ENCODE assay signal across 12 cellular contexts in the genomic region with DNA sequence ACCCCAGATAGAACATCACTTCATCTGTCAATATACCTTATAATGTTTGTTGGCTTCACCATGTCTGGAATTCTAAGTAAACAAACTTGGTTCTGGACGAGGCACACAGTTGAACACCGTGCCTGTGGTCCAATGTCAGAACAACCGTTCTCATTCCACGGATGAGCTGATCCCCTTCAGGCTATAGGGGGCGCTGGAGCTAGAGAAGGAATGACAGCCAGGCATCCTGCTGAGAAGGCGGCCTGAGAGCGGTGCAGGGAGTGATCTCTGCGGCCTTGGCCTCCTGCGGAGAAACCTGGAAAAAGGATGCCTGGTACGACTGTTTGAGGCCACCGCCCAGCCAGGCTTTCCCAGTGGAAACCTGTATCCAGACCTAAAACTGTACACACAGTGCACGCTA. TPM values are rescaled to one million over a fixed set of nuclear protein-coding genes. Genes with fewer than 3 reads are reported as not detected.
DNase-seq lines count a peak whose midpoint lies in the region; ATAC-seq and TF ChIP-seq lines count a peak whose summit lies in the region.
"Had no signal": no experiment of that assay in that cellular context is flagged by ENCODE, and none has a peak within 500 bp of the region (broad histone marks: within the 10 kb centered on the region; RNA-seq: fewer than 3 reads in every experiment).

No MANE protein-coding gene starts in this region.

- no peak overlapping the region for H3K4ac ChIP-seq in mesendoderm (ENCODE audit: low read depth, low read length)

- no peaks in the 10 kb centered on the region for H3K9me3 Mint-ChIP-seq in dendritic cell treated with granulocyte-macrophage colony-stimulating factor and Interleukin-4, amounts not matched to agents 40 ng/mL and 50 ng/mL, for 4 days
- H3K9me3 Mint-ChIP-seq in activated naive CD4-positive, alpha-beta T cell treated with anti-CD3 and anti-CD28 coated beads, Interleukin-2, amount 50 U/mL, for 72 hours: no peaks in the 10 kb centered on the region
- H3K9me3 Mint-ChIP-seq: central memory CD8-positive, alpha-beta T cell had no signal

- peaks cover 49% of the 10 kb centered on the region for H3K4me1 Mint-ChIP-seq in dendritic cell treated with granulocyte-macrophage colony-stimulating factor and Interleukin-4, amounts not matched to agents 40 ng/mL and 50 ng/mL, for 4 days (ENCODE audit: low read depth)

- no peak overlapping the region for H3K4me2 ChIP-seq in mesendoderm (ENCODE audit: low read length)

- ATAC-seq in activated naive CD4-positive, alpha-beta T cell treated with anti-CD3 and anti-CD28 coated beads, Interleukin-2, amount 50 U/mL, for 72 hours: no peak
- ATAC-seq in GM21717 (IDR thresholded peaks at IDR 0.05; ENCODE audit: unreplicated experiment): no peak

- H3K27me3 ChIP-seq in mesendoderm (ENCODE audit: insufficient read depth, low read length, poor library complexity): no peaks in the 10 kb centered on the region
- H3K27me3 ChIP-seq: right lobe of liver had no signal

- H3K4me3 ChIP-seq in mesendoderm (ENCODE audit: low read length): no peak overlapping the region
- H3K4me3 ChIP-seq: right lobe of liver had no signal

- H3K4me1 ChIP-seq in mesendoderm (ENCODE audit: control insufficient read depth, low read depth, low read length): no peaks in the 10 kb centered on the region
- H3K4me1 ChIP-seq: right lobe of liver had no signal

- H3K27ac Mint-ChIP-seq in dendritic cell treated with granulocyte-macrophage colony-stimulating factor and Interleukin-4, amounts not matched to agents 40 ng/mL and 50 ng/mL, for 4 days: peak overlapping the region; percentile 79
- H3K27ac Mint-ChIP-seq in activated naive CD4-positive, alpha-beta T cell treated with anti-CD3 and anti-CD28 coated beads, Interleukin-2, amount 50 U/mL, for 72 hours: no peak overlapping the region
- H3K27ac Mint-ChIP-seq: activated T-helper 1 cell treated with anti-CD3 and anti-CD28 coated beads, Interleukin-12 subunit alpha, Interleukin-12 subunit beta, Interleukin-2, Interleukin-4 antibody, amounts not matched to agents 30 ng/mL and 10 ng/mL and 1 ng/mL, durations not matched to agents 14 hours and 24 hours and 36 hours had no signal

- no peak overlapping the region for H3K18ac ChIP-seq in mesendoderm (ENCODE audit: low read length)

- no peak overlapping the region for H2BK5ac ChIP-seq in mesendoderm (ENCODE audit: low read length)

- H3K9ac ChIP-seq in mesendoderm (ENCODE audit: low read length): no peak overlapping the region

- intact Hi-C loops in dendritic cell treated with granulocyte-macrophage colony-stimulating factor and Interleukin-4, amounts not matched to agents 40 ng/mL and 50 ng/mL, for 4 days (cut with micrococcal nuclease): loop anchor here (2.0 to 5.0 kb wide), 2 partner anchors 20 to 46 kb away; no protein-coding TSS in a partner anchor

- H3K23ac ChIP-seq in mesendoderm (ENCODE audit: low read length): no peak overlapping the region

- TF ChIP-seq CTCF in GM12872 (IDR thresholded peaks at IDR 0.05; ENCODE audit: insufficient read depth, low read depth, low read length): 0 out of 3 replicates have a peak, but pooled peaks have one; percentile 19

- no peak overlapping the region for H2BK120ac ChIP-seq in mesendoderm (ENCODE audit: low read depth, low read length)

- no peaks in the 10 kb centered on the region for H3K79me2 ChIP-seq in mesendoderm (ENCODE audit: control insufficient read depth, insufficient read depth, low read length)

- H3K36me3 ChIP-seq in mesendoderm (ENCODE audit: control insufficient read depth, insufficient read depth, low read length): no peaks in the 10 kb centered on the region
- H3K36me3 ChIP-seq: right lobe of liver had no signal

- H3K27ac ChIP-seq in mesendoderm (ENCODE audit: low read depth, low read length): no peak overlapping the region
- H3K27ac ChIP-seq: right lobe of liver had no signal

- H2BK15ac ChIP-seq in mesendoderm (replicated peaks; ENCODE audit: low read depth): no peak overlapping the region

- H3K56ac ChIP-seq in mesendoderm (ENCODE audit: low read length): no peak overlapping the region

- no peaks in the 10 kb centered on the region for H3K36me3 Mint-ChIP-seq in dendritic cell treated with granulocyte-macrophage colony-stimulating factor and Interleukin-4, amounts not matched to agents 40 ng/mL and 50 ng/mL, for 4 days (ENCODE audit: low read depth)
- no peaks in the 10 kb centered on the region for H3K36me3 Mint-ChIP-seq in activated naive CD4-positive, alpha-beta T cell treated with anti-CD3 and anti-CD28 coated beads, Interleukin-2, amount 50 U/mL, for 72 hours

- no peak overlapping the region for H4K8ac ChIP-seq in mesendoderm (ENCODE audit: low read depth, low read length)

- no peak overlapping the region for H3K4me3 Mint-ChIP-seq in dendritic cell treated with granulocyte-macrophage colony-stimulating factor and Interleukin-4, amounts not matched to agents 40 ng/mL and 50 ng/mL, for 4 days
- H3K4me3 Mint-ChIP-seq: activated T-helper 1 cell treated with anti-CD3 and anti-CD28 coated beads, Interleukin-12 subunit alpha, Interleukin-12 subunit beta, Interleukin-2, Interleukin-4 antibody, amounts not matched to agents 30 ng/mL and 10 ng/mL and 1 ng/mL, durations not matched to agents 14 hours and 24 hours and 36 hours; central memory CD8-positive, alpha-beta T cell had no signal

- H2AK5ac ChIP-seq in mesendoderm (ENCODE audit: low read length): no peak overlapping the region

- no peaks in the 10 kb centered on the region for H3K79me1 ChIP-seq in mesendoderm (ENCODE audit: low read length)

- DNase-seq in NCI-H146 (lab: John Stamatoyannopoulos, UW) (peak; percentile 59), mesendoderm (peak; percentile 79), NOMO-1 (lab: John Stamatoyannopoulos, UW; ENCODE audit: unreplicated experiment in 2 of 2) (no peak), C1 segment of cervical spinal cord (lab: John Stamatoyannopoulos, UW) (no peak)
- DNase-seq in activated naive CD4-positive, alpha-beta T cell treated with anti-CD3 and anti-CD28 coated beads, Interleukin-2, amount 50 U/mL, for 72 hours (ENCODE audit: low spot score in 2 of 2): no peak
- DNase-seq: NCI-H1930, right lobe of liver had no signal

- WGBS in mesendoderm (ENCODE audit: extremely low coverage, insufficient coverage, low lambda C conversion rate): no CpG with 5 or more reads among the region's 12 CpGs

- no peaks in the 10 kb centered on the region for H3K27me3 Mint-ChIP-seq in dendritic cell treated with granulocyte-macrophage colony-stimulating factor and Interleukin-4, amounts not matched to agents 40 ng/mL and 50 ng/mL, for 4 days
- H3K27me3 Mint-ChIP-seq: central memory CD8-positive, alpha-beta T cell had no signal

- H4K5ac ChIP-seq in mesendoderm (ENCODE audit: low read length): no peak overlapping the region

RNA-seq across cellular contexts. Expression of a gene that starts 48.7 kb away (rescaled TPM):
- polyA plus RNA-seq in mesendoderm (2013, experiment 1 of 2): 11.1 TPM
- 11.4 TPM for polyA plus RNA-seq in mesendoderm (2013, experiment 2 of 2)
- 10 to 100 TPM; 13.0 to 15.2 TPM for total RNA-seq in activated naive CD4-positive, alpha-beta T cell treated with anti-CD3 and anti-CD28 coated beads, Interleukin-2, amount 50 U/mL, for 72 hours

Comparison
In these comparisons a context has a peak if more than half of its experiments do, and no peak if none do; other contexts are left out.
1. DNase-seq: peak in NCI-H146 (single experiment) and mesendoderm (single experiment); none in NOMO-1 (0 of 2), activated naive CD4-positive, alpha-beta T cell treated with anti-CD3 and anti-CD28 coated beads, Interleukin-2, amount 50 U/mL, for 72 hours (0 of 2) and C1 segment of cervical spinal cord (0 of 14).